ENCODE assay signal across 9 cellular contexts in genomic region chr6:13303668-13304017, GRCh38. TPM values are rescaled to one million over a fixed set of nuclear protein-coding genes. Genes with fewer than 3 reads are reported as not detected.
DNase-seq lines count a peak whose midpoint lies in the region; ATAC-seq, FAIRE-seq and TF ChIP-seq lines count a peak whose summit lies in the region.
"Had no signal": no experiment of that assay in that cellular context is flagged by ENCODE, and none has a peak within 500 bp of the region (broad histone marks: within the 10 kb centered on the region; RNA-seq: fewer than 3 reads in every experiment).

No MANE protein-coding gene starts in this region.

- H2AFZ ChIP-seq in Karpas-422 (ENCODE audit: low read length), result no peak overlapping the region

- no peak for FAIRE-seq in A549 (lab: Jason Lieb, UNC)
- FAIRE-seq: endometrium had no signal

- no peak for DNase-seq in A549 (ENCODE audit: low read depth in 1 of 2, low spot score in 1 of 2)
- peak; percentile 53 for DNase-seq in germinal center (ENCODE audit: low spot score)
- peak; percentile 87 for DNase-seq in sigmoid colon
- DNase-seq in Karpas-422, result no peak
- no peak for DNase-seq in NCI-H82 treated with DMSO at 0.1 percent for 48 hours (lab: John Stamatoyannopoulos, UW; ENCODE audit: unreplicated experiment)

- no peaks in the 10 kb centered on the region for H4K20me1 ChIP-seq in Karpas-422 (ENCODE audit: insufficient read depth, low read depth, low read length)

- H3K4me3 ChIP-seq in A549 (no peak overlapping the region), sigmoid colon (peak overlapping the region; percentile 2 to 28 (median 13)), Karpas-422 (ENCODE audit: low read length) (no peak overlapping the region)

- ATAC-seq in A549 (peak in 1 of 2 experiments; percentile 26; a peak in 1 of 6 replicates), GM18520 (IDR thresholded peaks at IDR 0.05; ENCODE audit: unreplicated experiment) (peak; percentile 41), HG03064 (IDR thresholded peaks at IDR 0.05; ENCODE audit: low read depth, unreplicated experiment) (peak; percentile 41)

- no peaks in the 10 kb centered on the region for H3K27me3 ChIP-seq in sigmoid colon
- no peaks in the 10 kb centered on the region for H3K27me3 ChIP-seq in Karpas-422 (ENCODE audit: low read length)

- POLR2A ChIA-PET in A549 (lab: Yijun Ruan, JAX), result interaction anchor here (0.6 to 2.3 kb wide), 3 partner anchors 16 to 271 kb away, joined by 5 to 28 read pairs (median 8); partner anchors contain the start of genes SIRT5 and TBC1D7

- H3K9me2 ChIP-seq in Karpas-422 (replicated peaks; ENCODE audit: insufficient read depth, low read length), result no peaks in the 10 kb centered on the region

- CTCF ChIA-PET in A549 (lab: Yijun Ruan, JAX), result interaction anchor here (0.8 to 1.8 kb wide), 2 partner anchors 28 to 191 kb away, joined by 3 to 5 read pairs; no protein-coding TSS in a partner anchor

- no peak for TF ChIP-seq CTCF in A549 (IDR thresholded peaks at IDR 0.05)
- no peak for TF ChIP-seq CTCF in sigmoid colon (IDR thresholded peaks at IDR 0.05)

- H3K4me1 ChIP-seq in A549, result peaks cover 69% of the 10 kb centered on the region
- H3K4me1 ChIP-seq in sigmoid colon, result peaks cover 0 to 26% (median 21%) of the 10 kb centered on the region in 4 donors
- H3K4me1 ChIP-seq in Karpas-422 (ENCODE audit: low read length), result peaks cover 21% of the 10 kb centered on the region

- H3K36me3 Mint-ChIP-seq in T-helper 1 cell treated with Interleukin-12 subunit alpha and Interleukin-12 subunit beta and Interleukin-4 antibody, amounts not matched to agents 30 μg/mL and 1 μg/mL, for 36 hours (ENCODE audit: low read depth), result peaks cover 56% of the 10 kb centered on the region

- peak overlapping the region; percentile 64 for H3K4me2 ChIP-seq in A549
- no peak overlapping the region for H3K4me2 ChIP-seq in Karpas-422 (ENCODE audit: low read depth, low read length, poor library complexity, severe bottlenecking)

- H3K27ac Mint-ChIP-seq in T-helper 1 cell treated with Interleukin-12 subunit alpha and Interleukin-12 subunit beta and Interleukin-4 antibody, amounts not matched to agents 30 μg/mL and 1 μg/mL, for 36 hours, result peak overlapping the region; percentile 82

- peaks cover 28% of the 10 kb centered on the region for H3K4me1 Mint-ChIP-seq in T-helper 1 cell treated with Interleukin-12 subunit alpha and Interleukin-12 subunit beta and Interleukin-4 antibody, amounts not matched to agents 30 μg/mL and 1 μg/mL, for 36 hours (ENCODE audit: low read depth)

- H3K27ac ChIP-seq in A549 (peak overlapping the region; percentile 87 to 94), sigmoid colon (peak overlapping the region; percentile 41 to 74 (median 58)), Karpas-422 (ENCODE audit: low read length) (no peak overlapping the region)

- 69% methylated on average over 7 of the region's 7 CpGs for WGBS in A549 (ENCODE audit: missing lambda C conversion rate)
- WGBS in sigmoid colon, 2 donors, result 31 to 34% methylated on average over 7 of the region's 7 CpGs

- no peak for TF ChIP-seq RAD21 in A549 (conservative IDR thresholded peaks at IDR 0.05 in 1 of 2, IDR thresholded peaks at IDR 0.05 in 1 of 2)

- peak overlapping the region; percentile 22 for H3K4me3 Mint-ChIP-seq in T-helper 1 cell treated with Interleukin-12 subunit alpha and Interleukin-12 subunit beta and Interleukin-4 antibody, amounts not matched to agents 30 μg/mL and 1 μg/mL, for 36 hours

- no peak for TF ChIP-seq POLR2A in A549 (IDR thresholded peaks at IDR 0.05; ENCODE audit: low read length)
- no peak for TF ChIP-seq POLR2A in sigmoid colon (IDR thresholded peaks at IDR 0.05)

- no peaks in the 10 kb centered on the region for H3K27me3 Mint-ChIP-seq in T-helper 1 cell treated with Interleukin-12 subunit alpha and Interleukin-12 subunit beta and Interleukin-4 antibody, amounts not matched to agents 30 μg/mL and 1 μg/mL, for 36 hours (ENCODE audit: low read depth)

- no peaks in the 10 kb centered on the region for H3K9me3 ChIP-seq in A549
- no peaks in the 10 kb centered on the region for H3K9me3 ChIP-seq in sigmoid colon
- no peaks in the 10 kb centered on the region for H3K9me3 ChIP-seq in Karpas-422 (ENCODE audit: low read length)

- no peak overlapping the region for H3K9ac ChIP-seq in Karpas-422 (ENCODE audit: low read length)

- TF ChIP-seq EP300 in A549 (IDR thresholded peaks at IDR 0.05) (no peak), sigmoid colon (IDR thresholded peaks at IDR 0.05) (no peak)

- intact Hi-C loops in sigmoid colon (cut with DNase I), result no loop called here

- peaks cover 0 to 50% (median 0%) of the 10 kb centered on the region in 4 donors for H3K36me3 ChIP-seq in sigmoid colon
- H3K36me3 ChIP-seq in Karpas-422 (ENCODE audit: insufficient read depth, low read length), result peaks cover 12% of the 10 kb centered on the region

- H3K9me3 Mint-ChIP-seq in T-helper 1 cell treated with Interleukin-12 subunit alpha and Interleukin-12 subunit beta and Interleukin-4 antibody, amounts not matched to agents 30 μg/mL and 1 μg/mL, for 36 hours, result no peaks in the 10 kb centered on the region

- H3K79me2 ChIP-seq in Karpas-422 (ENCODE audit: low read length), result no peaks in the 10 kb centered on the region

TF ChIP-seq in A549, 52 proteins besides CTCF, POLR2A, EP300 and RAD21:
- TF ChIP-seq ELK1 (IDR thresholded peaks at IDR 0.05; ENCODE audit: low read depth, low read length) (no peak), ZFP36 (IDR thresholded peaks at IDR 0.05; ENCODE audit: borderline replicate concordance, partially characterized antibody) (no peak), ZNF302 (CRISPR knock-in tag; IDR thresholded peaks at IDR 0.05) (no peak), HES2 (IDR thresholded peaks at IDR 0.05) (no peak), KDM5A (IDR thresholded peaks at IDR 0.05) (no peak), ZSCAN20 (CRISPR knock-in tag; IDR thresholded peaks at IDR 0.05) (no peak), E2F6 (IDR thresholded peaks at IDR 0.05; ENCODE audit: borderline replicate concordance, low read depth) (no peak), JUNB (IDR thresholded peaks at IDR 0.05) (no peak), GATA3 (IDR thresholded peaks at IDR 0.05; ENCODE audit: borderline replicate concordance) (no peak), MAFK (IDR thresholded peaks at IDR 0.05; ENCODE audit: partially characterized antibody) (no peak), ZC3H11A (IDR thresholded peaks at IDR 0.05) (no peak)

RNA-seq across cellular contexts. Expression of gene TBC1D7, which starts 24.7 kb away (rescaled TPM):
- polyA plus RNA-seq in A549 (2011; rRNA removed) (55.9 and 78.3 TPM in 2 replicates), A549 (2017; fragmentation: RNase III; extraction: RNeasy Plus Mini Kit Qiagen cat#74134 plus additional on column Dnase treatment) (25.2 to 34.6 TPM (median 28.2 TPM) in 3 replicates), sigmoid colon (10 to 100 TPM; 20.3 to 33.6 (median 24.0) TPM)
- 23.3 and 24.0 TPM in 2 replicates for polyA plus RNA-seq in A549 (2012; cell fraction: cytosol; rRNA removed)
- 9.6 and 16.8 TPM in 2 replicates for polyA plus RNA-seq in A549 (2012; cell fraction: nucleus; rRNA removed)
- 45.7 and 47.8 TPM in 2 replicates for polyA minus RNA-seq in A549 (2011; rRNA and poly(A)+ RNA removed)
- 10 to 100 TPM in 2 of 4 donors, 1 to 10 TPM in 2; 7.2 to 13.8 (median 11.2) TPM for total RNA-seq in sigmoid colon
- total RNA-seq in Karpas-422 (2014; rRNA removed; shearing (Covaris generic); ENCODE audit: low replicate concordance), result 16.3 and 28.6 TPM in 2 replicates

Comparison
In these comparisons a context has a peak if more than half of its experiments do, and no peak if none do; other contexts are left out.
1. DNase-seq: peak in germinal center (single experiment) and sigmoid colon (single experiment); none in A549 (0 of 2), Karpas-422 (single experiment) and NCI-H82 treated with DMSO at 0.1 percent for 48 hours (single experiment).
2. H3K4me3 ChIP-seq: peak in sigmoid colon (4 of 4); none in A549 (single experiment) and Karpas-422 (single experiment).